1 cellular context compared by ENCODE assay signal in the genomic region with DNA sequence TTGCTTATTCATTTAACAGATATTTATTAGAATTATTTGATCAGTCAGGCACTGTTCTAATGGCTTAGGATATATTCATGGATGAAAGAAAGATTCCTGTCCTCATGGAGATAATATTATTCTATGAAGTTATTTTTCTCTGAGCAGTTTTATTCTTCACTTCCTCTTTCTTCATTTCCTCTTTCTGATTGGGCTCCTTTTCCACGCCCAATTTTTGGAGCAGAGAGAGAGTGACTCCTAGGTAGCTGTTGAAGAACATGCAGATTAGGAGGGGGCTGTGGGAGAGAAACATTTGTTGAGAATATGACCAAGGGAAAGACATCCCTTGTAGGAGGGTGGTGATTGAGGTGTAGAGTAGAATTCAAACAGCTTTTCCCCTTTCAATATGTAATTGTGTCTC.
TF ChIP-seq lines count a peak whose summit lies in the region.

No MANE protein-coding gene starts in this region.

TF ChIP-seq in GM12878, 131 proteins besides CTCF, POLR2A, EP300 and RAD21:
- TF ChIP-seq TARDBP (IDR thresholded peaks at IDR 0.05; ENCODE audit: borderline replicate concordance) (no peak), SMAD5 (IDR thresholded peaks at IDR 0.05; ENCODE audit: low read depth) (no peak), SPI1 (IDR thresholded peaks at IDR 0.05; ENCODE audit: borderline replicate concordance, insufficient read depth, low read depth, low read length) (peak; percentile 94)
